Comparison of ENCODE assay signal across 9 cellular contexts in genomic region chrX:51519131-51519530, GRCh38. TPM values are rescaled to one million over a fixed set of nuclear protein-coding genes. Genes with fewer than 3 reads are reported as not detected.
DNase-seq lines count a peak whose midpoint lies in the region; ATAC-seq, FAIRE-seq and TF ChIP-seq lines count a peak whose summit lies in the region.
"Not testable (repeated sequence)": the region's sequence is repeated elsewhere in the genome, so short reads cannot be mapped to it uniquely, and the experiment has no call there.
"Had no signal": no experiment of that assay in that cellular context is flagged by ENCODE, and none has a peak within 500 bp of the region (broad histone marks: within the 10 kb centered on the region; RNA-seq: fewer than 3 reads in every experiment).

No MANE protein-coding gene starts in this region.

- not testable (repeated sequence) for H3K79me2 ChIP-seq in astrocyte (ENCODE audit: insufficient read depth, low read length); mammary epithelial cell (ENCODE audit: insufficient read depth, low read length)

- not testable (repeated sequence) for H3K27ac ChIP-seq in astrocyte (ENCODE audit: low read depth, low read length); mammary epithelial cell (ENCODE audit: insufficient read depth, low read depth, low read length); foreskin keratinocyte

- in situ Hi-C loops in mammary epithelial cell (cut with MboI; ENCODE audit: low sequenced_read_pairs in 2 of 2), result not testable (repeated sequence)

- H3K36me3 Mint-ChIP-seq in astrocyte (ENCODE audit: low read depth, unreplicated experiment), result not testable (repeated sequence)

- intact Hi-C loops in mammary epithelial cell (cut with micrococcal nuclease), result not testable (repeated sequence)

- FAIRE-seq in astrocyte (lab: Jason Lieb, UNC), result peak; percentile 73
- FAIRE-seq in bronchial epithelial cell (lab: Jason Lieb, UNC), result not testable (repeated sequence)
- FAIRE-seq in colon (lab: Jason Lieb, UNC), result peak; percentile 5

- H3K27me3 ChIP-seq in astrocyte (ENCODE audit: insufficient read depth, low read length); mammary epithelial cell (ENCODE audit: insufficient read depth, low read length); bronchial epithelial cell (ENCODE audit: control insufficient read depth, insufficient read depth, low read length); foreskin keratinocyte: not testable (repeated sequence)

- not testable (repeated sequence) for H3K4me3 ChIP-seq in astrocyte (ENCODE audit: insufficient read depth, low read depth, low read length); mammary epithelial cell (replicated peaks in 1 of 3; ENCODE audit: insufficient read depth in 1 of 3, low read depth in 2 of 3, low read length in 3 of 3); bronchial epithelial cell (ENCODE audit: low read depth, low read length); epithelial cell of esophagus (ENCODE audit: low read length)

- WGBS in mammary epithelial cell (ENCODE audit: low coverage, missing lambda C conversion rate), result 22% methylated on average over 2 of the region's 2 CpGs

- CTCF ChIA-PET in mammary epithelial cell (lab: Charles Lee; ENCODE audit: low non-redundant PET), result not testable (repeated sequence)

- H3K4me3 Mint-ChIP-seq in astrocyte (ENCODE audit: unreplicated experiment), result not testable (repeated sequence)

- H3K27me3 Mint-ChIP-seq in astrocyte (ENCODE audit: low read depth, unreplicated experiment), result not testable (repeated sequence)

- not testable (repeated sequence) for DNase-seq in astrocyte (ENCODE audit: low read depth)
- DNase-seq in mammary epithelial cell (peak; percentile 28), bronchial epithelial cell (ENCODE audit: low read depth) (peak; percentile 62), epithelial cell of esophagus (ENCODE audit: low read depth) (peak; percentile 55), foreskin keratinocyte (peak in 1 of 2 donors; percentile 46)

- not testable (repeated sequence) for H3K4me1 Mint-ChIP-seq in astrocyte (ENCODE audit: low read depth, unreplicated experiment)

- H4K20me1 ChIP-seq in astrocyte (ENCODE audit: insufficient read depth, low read length); mammary epithelial cell (ENCODE audit: insufficient read depth, low read length): not testable (repeated sequence)

- dilution Hi-C loops in mammary epithelial cell (cut with HindIII; ENCODE audit: low sequenced_read_pairs), result not testable (repeated sequence)

- peak; percentile 21 for ATAC-seq in foreskin keratinocyte

- not testable (repeated sequence) for BruUV-seq in mammary epithelial cell (replicated peaks; lab: Mats Ljungman, UMichigan)

- H3K4me2 ChIP-seq in astrocyte (ENCODE audit: low read length); mammary epithelial cell (ENCODE audit: insufficient read depth, low read depth, low read length): not testable (repeated sequence)

- H3K36me3 ChIP-seq in astrocyte (ENCODE audit: insufficient read depth, low read length); mammary epithelial cell (ENCODE audit: insufficient read depth, low read length); bronchial epithelial cell (ENCODE audit: control insufficient read depth, insufficient read depth, low read length): not testable (repeated sequence)

- not testable (repeated sequence) for H2AFZ ChIP-seq in astrocyte (ENCODE audit: low read depth, low read length); mammary epithelial cell (ENCODE audit: low read depth, low read length)

- H3K27ac Mint-ChIP-seq in astrocyte (ENCODE audit: unreplicated experiment), result not testable (repeated sequence)

- not testable (repeated sequence) for H3K4me1 ChIP-seq in astrocyte (ENCODE audit: insufficient read depth, low read length); mammary epithelial cell (ENCODE audit: insufficient read depth, low read length); foreskin keratinocyte

- not testable (repeated sequence) for H3K9ac ChIP-seq in astrocyte (ENCODE audit: low read length); mammary epithelial cell (ENCODE audit: insufficient read depth, low read length)

- not testable (repeated sequence) for TF ChIP-seq CTCF in astrocyte (IDR thresholded peaks at IDR 0.05; ENCODE audit: insufficient read depth, low read depth, low read length); mammary epithelial cell (conservative IDR thresholded peaks at IDR 0.05 in 1 of 2, IDR thresholded peaks at IDR 0.05 in 1 of 2; ENCODE audit: extremely low read depth in 1 of 2, insufficient read depth in 1 of 2, low read depth in 1 of 2, low read length in 2 of 2); bronchial epithelial cell (IDR thresholded peaks at IDR 0.05; ENCODE audit: insufficient read depth, low read length, severe bottlenecking); epithelial cell of esophagus (IDR thresholded peaks at IDR 0.05; ENCODE audit: insufficient read depth, low read depth, low read length, missing control alignments); foreskin keratinocyte (conservative IDR thresholded peaks at IDR 0.05)

- H3K9me3 ChIP-seq in astrocyte (ENCODE audit: insufficient read depth, low read depth, low read length); mammary epithelial cell (replicated peaks; ENCODE audit: insufficient read depth, low read length): not testable (repeated sequence)

- not testable (repeated sequence) for H3K9me3 Mint-ChIP-seq in astrocyte (ENCODE audit: unreplicated experiment)

RNA-seq across cellular contexts. Expression of gene NUDT11, which starts 22.7 kb away (rescaled TPM):
- total RNA-seq in astrocyte (9.9 and 12.7 TPM in 2 replicates), mammary epithelial cell (10 to 100 TPM; 13.6 to 14.3 TPM), bronchial epithelial cell (6.1 and 7.4 TPM in 2 replicates), foreskin keratinocyte (12.0 and 12.5 TPM in 2 replicates)
- polyA plus RNA-seq in mammary epithelial cell (13.6 TPM), foreskin keratinocyte (8.1 and 9.3 TPM in 2 replicates)
- polyA minus RNA-seq in mammary epithelial cell, result 12.6 TPM
- total RNA-seq: A172, B cell, Caco-2 had no signal
